In the genomic region with DNA sequence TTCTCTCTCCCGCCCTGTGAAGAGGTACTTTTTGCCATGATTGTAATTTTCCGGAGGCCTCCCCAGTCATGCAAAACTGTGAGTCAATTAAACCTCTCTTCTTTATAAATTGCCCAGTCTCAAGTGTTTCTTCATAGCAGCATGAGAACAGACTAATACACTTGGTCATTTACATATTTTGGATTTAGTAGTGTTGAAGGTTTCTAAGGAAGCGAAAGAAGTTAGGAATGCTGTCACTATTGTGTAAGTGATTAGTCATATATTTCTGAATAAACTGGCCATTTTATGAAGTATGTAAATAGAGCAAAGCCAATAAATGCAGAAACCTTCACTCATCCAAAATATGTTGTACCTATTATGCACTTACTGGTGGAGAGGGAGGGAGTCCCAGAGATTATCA, we compare ENCODE assay signal across 21 cellular contexts. TPM values are rescaled to one million over a fixed set of nuclear protein-coding genes. Genes with fewer than 3 reads are reported as not detected.
DNase-seq lines count a peak whose midpoint lies in the region; ATAC-seq and TF ChIP-seq lines count a peak whose summit lies in the region.
"Had no signal": no experiment of that assay in that cellular context is flagged by ENCODE, and none has a peak within 500 bp of the region (broad histone marks: within the 10 kb centered on the region; RNA-seq: fewer than 3 reads in every experiment).

No MANE protein-coding gene starts in this region.

- no peaks in the 10 kb centered on the region for H3K9me2 ChIP-seq in GM23248 (ENCODE audit: insufficient read depth)
- no peaks in the 10 kb centered on the region for H3K9me2 ChIP-seq in PC-3 (replicated peaks; ENCODE audit: low read length)
- H3K9me2 ChIP-seq: SK-N-SH had no signal

- H3K36me3 ChIP-seq in GM23248 (ENCODE audit: low read depth) (no peaks in the 10 kb centered on the region), PC-3 (ENCODE audit: low read depth, low read length) (no peaks in the 10 kb centered on the region)

- no peak overlapping the region for H3K4me3 Mint-ChIP-seq in activated CD4-positive, alpha-beta T cell treated with anti-CD3 and anti-CD28 coated beads for 36 hours
- H3K4me3 Mint-ChIP-seq: IgD-negative memory B cell had no signal

- H3K4me3 ChIP-seq in GM23248 (no peak overlapping the region), PC-3 (ENCODE audit: low read length) (no peak overlapping the region), choroid plexus epithelial cell (ENCODE audit: low read depth, low read length) (no peak overlapping the region), fibroblast of the aortic adventitia (ENCODE audit: low read depth, low read length) (no peak overlapping the region)

- H3K36me3 Mint-ChIP-seq in activated CD4-positive, alpha-beta T cell treated with anti-CD3 and anti-CD28 coated beads for 36 hours (ENCODE audit: low read depth): no peaks in the 10 kb centered on the region
- H3K36me3 Mint-ChIP-seq: IgD-negative memory B cell had no signal

- peaks cover 7% of the 10 kb centered on the region for H3K27me3 Mint-ChIP-seq in activated CD4-positive, alpha-beta T cell treated with anti-CD3 and anti-CD28 coated beads for 36 hours
- H3K27me3 Mint-ChIP-seq: IgD-negative memory B cell had no signal

- no peaks in the 10 kb centered on the region for H3K9me3 ChIP-seq in GM23248 (ENCODE audit: low read depth)
- H3K9me3 ChIP-seq in PC-3 (ENCODE audit: low read length): no peaks in the 10 kb centered on the region
- H3K9me3 ChIP-seq: SK-N-SH had no signal

- no peaks in the 10 kb centered on the region for H3K4me1 ChIP-seq in GM23248 (ENCODE audit: insufficient read depth)
- no peaks in the 10 kb centered on the region for H3K4me1 ChIP-seq in PC-3 (ENCODE audit: insufficient read depth, low read length)

- TF ChIP-seq CTCF in PC-3 (conservative IDR thresholded peaks at IDR 0.05; ENCODE audit: low read depth, low read length): no peak
- no peak for TF ChIP-seq CTCF in choroid plexus epithelial cell (conservative IDR thresholded peaks at IDR 0.05; ENCODE audit: low read depth, low read length)
- no peak for TF ChIP-seq CTCF in fibroblast of the aortic adventitia (IDR thresholded peaks at IDR 0.05; ENCODE audit: insufficient read depth, low read length)

- intact Hi-C loops in PC-3 (cut with micrococcal nuclease) (no loop called here), cardiac septum (cut with DNase I) (no loop called here)
- intact Hi-C loops in activated CD4-positive, alpha-beta T cell treated with anti-CD3 and anti-CD28 coated beads for 36 hours (cut with DNase I, micrococcal nuclease): no loop called here

- no peak overlapping the region for H3K27ac Mint-ChIP-seq in activated CD4-positive, alpha-beta T cell treated with anti-CD3 and anti-CD28 coated beads for 36 hours
- H3K27ac Mint-ChIP-seq: IgD-negative memory B cell had no signal

- DNase-seq in GM23248 (peak; percentile 64), PC-3 (peak; percentile 39), choroid plexus epithelial cell (ENCODE audit: low read depth) (peak; percentile 5), fibroblast of the aortic adventitia (ENCODE audit: low read depth) (peak; percentile 2), cardiac septum (ENCODE audit: low spot score) (no peak)
- DNase-seq in activated CD4-positive, alpha-beta T cell treated with anti-CD3 and anti-CD28 coated beads for 36 hours: no peak
- DNase-seq: AML-193, COR-L47, Kasumi-1, MV-4-11, NCI-H1436, NCI-H2029 treated with DMSO at 0.1 percent for 48 hours, NCI-H510A, NCI-H774, Right ventricle myocardium superior, SK-N-SH had no signal

- in situ Hi-C loops in GM23248 (cut with MboI): no loop called here

- H3K4me1 Mint-ChIP-seq in activated CD4-positive, alpha-beta T cell treated with anti-CD3 and anti-CD28 coated beads for 36 hours: no peaks in the 10 kb centered on the region
- H3K4me1 Mint-ChIP-seq: IgD-negative memory B cell had no signal

- H3K79me2 ChIP-seq in GM23248 (ENCODE audit: insufficient read depth) (no peaks in the 10 kb centered on the region), PC-3 (ENCODE audit: low read length) (no peaks in the 10 kb centered on the region)

- H3K27ac ChIP-seq in GM23248 (no peak overlapping the region), PC-3 (ENCODE audit: low read length) (no peak overlapping the region)

- H3K9ac ChIP-seq in GM23248 (no peak overlapping the region), PC-3 (ENCODE audit: low read length) (no peak overlapping the region)
- H3K9ac ChIP-seq: SK-N-SH had no signal

- no peaks in the 10 kb centered on the region for H3K9me3 Mint-ChIP-seq in activated CD4-positive, alpha-beta T cell treated with anti-CD3 and anti-CD28 coated beads for 36 hours (ENCODE audit: low read depth)

- H2AFZ ChIP-seq in GM23248 (no peak overlapping the region), PC-3 (ENCODE audit: low read length) (no peak overlapping the region)

- H3K27me3 ChIP-seq in GM23248 (replicated peaks; ENCODE audit: insufficient read depth) (no peaks in the 10 kb centered on the region), PC-3 (ENCODE audit: low read length) (no peaks in the 10 kb centered on the region)

- POLR2A ChIA-PET in PC-3 (lab: Charles Lee; ENCODE audit: unreplicated experiment): no interaction called here
- POLR2A ChIA-PET in activated CD4-positive, alpha-beta T cell treated with anti-CD3 and anti-CD28 coated beads for 36 hours (lab: Charles Lee): no interaction called here

- CTCF ChIA-PET in PC-3 (lab: Charles Lee): no interaction called here
- CTCF ChIA-PET in activated CD4-positive, alpha-beta T cell treated with anti-CD3 and anti-CD28 coated beads for 36 hours (lab: Charles Lee): no interaction called here

- H4K20me1 ChIP-seq in GM23248 (ENCODE audit: insufficient read depth) (no peaks in the 10 kb centered on the region), PC-3 (ENCODE audit: low read length) (no peaks in the 10 kb centered on the region)

- no TSS peak for BruUV-seq in PC-3 (replicated peaks; lab: Mats Ljungman, UMichigan)

- ATAC-seq in PC-3 (peak; percentile 57), GM19328 (IDR thresholded peaks at IDR 0.05; ENCODE audit: unreplicated experiment) (no peak)
- ATAC-seq in activated CD4-positive, alpha-beta T cell treated with anti-CD3 and anti-CD28 coated beads for 36 hours: no peak
- ATAC-seq: Panc1 had no signal

- H3K4me2 ChIP-seq in GM23248 (ENCODE audit: unreplicated experiment): no peak overlapping the region
- no peak overlapping the region for H3K4me2 ChIP-seq in PC-3 (ENCODE audit: low read length)
- H3K4me2 ChIP-seq: SK-N-SH had no signal

- 75 to 78% methylated on average over 3 of the region's 3 CpGs for WGBS in GM23248 (ENCODE audit: low coverage in 1 of 2, low lambda C conversion rate in 2 of 2, missing lambda C conversion rate in 2 of 2), 2 experiments

- H3F3A ChIP-seq in GM23248 (ENCODE audit: insufficient read depth) (no peaks in the 10 kb centered on the region), PC-3 (ENCODE audit: low read length, unreplicated experiment) (no peaks in the 10 kb centered on the region)

RNA-seq across cellular contexts. Expression of a gene that starts 34.4 kb away (rescaled TPM):
- not detected in 2 replicates for total RNA-seq in GM23248 (2014; rRNA removed; shearing (Covaris generic))
- not detected in 2 replicates for polyA plus RNA-seq in GM23248 (2016; fragmentation: Nextera tagmentation; extraction: Ambion mirVana)
- total RNA-seq in PC-3 (2014; rRNA removed) (not detected in 2 replicates), fibroblast of the aortic adventitia (ENCODE audit: low replicate concordance) (not detected in 2 replicates), cardiac septum (not detected)
- total RNA-seq in activated CD4-positive, alpha-beta T cell treated with anti-CD3 and anti-CD28 coated beads for 36 hours: not detected
- total RNA-seq: A673, Daoy, Right ventricle myocardium superior had no signal
- polyA plus RNA-seq: IgD-negative memory B cell, SK-N-SH had no signal

Comparison
In these comparisons a context has a peak if more than half of its experiments do, and no peak if none do; other contexts are left out.
1. DNase-seq: peak in GM23248 (single experiment), PC-3 (single experiment), choroid plexus epithelial cell (single experiment) and fibroblast of the aortic adventitia (single experiment); none in activated CD4-positive, alpha-beta T cell treated with anti-CD3 and anti-CD28 coated beads for 36 hours (single experiment) and cardiac septum (single experiment).